In the genomic region with DNA sequence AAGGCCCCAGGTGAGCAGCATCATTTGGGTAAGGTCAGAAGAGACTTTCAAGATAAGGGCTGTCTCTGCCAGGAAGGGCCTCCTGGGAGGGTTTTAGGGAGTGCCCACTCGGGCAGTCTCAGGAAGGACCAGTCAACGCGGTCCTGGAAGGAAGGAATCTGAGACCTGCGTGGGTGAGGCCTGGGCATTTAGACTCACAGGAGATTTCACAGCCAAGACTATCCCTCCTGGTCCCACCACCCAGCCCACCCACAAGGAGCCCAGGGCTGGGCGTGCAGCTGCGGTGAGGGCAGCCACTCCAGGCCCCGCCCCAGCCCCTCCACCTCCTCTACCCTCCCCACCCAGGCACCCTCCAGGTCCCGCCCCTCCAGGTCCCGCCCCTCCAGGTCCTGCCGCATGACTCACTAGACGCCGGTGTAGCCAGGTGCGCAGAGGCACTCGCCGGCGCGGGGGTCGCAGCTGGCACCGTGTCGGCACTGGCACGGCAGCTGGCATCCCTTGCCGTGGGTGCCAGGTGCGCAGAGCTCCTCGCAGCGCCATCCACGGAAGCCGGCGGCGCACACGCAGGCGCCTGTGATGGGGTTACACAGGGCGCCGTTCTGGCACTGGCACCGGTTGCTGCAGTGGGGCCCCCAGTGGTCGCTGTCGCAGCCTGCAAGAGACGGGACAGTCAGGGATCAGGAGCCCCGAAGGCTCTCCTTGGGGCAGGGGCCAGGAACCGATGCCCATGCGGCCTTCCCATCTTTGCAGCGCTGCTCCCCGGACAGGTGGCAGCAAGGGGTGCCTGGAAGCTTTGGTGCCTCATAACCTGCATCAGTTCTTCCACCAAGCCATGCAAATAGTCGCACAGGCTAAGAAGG, we compare ENCODE assay signal across 8 cellular contexts.
DNase-seq lines count a peak whose midpoint lies in the region; ATAC-seq, FAIRE-seq and TF ChIP-seq lines count a peak whose summit lies in the region.

No MANE protein-coding gene starts in this region.

- intact Hi-C loops in esophagus squamous epithelium (cut with DNase I): no loop called here

- H3K36me3 ChIP-seq in iPS DF 6.9 (ENCODE audit: control insufficient read depth, insufficient read depth, low read length): no peaks in the 10 kb centered on the region
- H3K36me3 ChIP-seq in esophagus squamous epithelium: no peaks in the 10 kb centered on the region

- peak; percentile 78 for FAIRE-seq in GM19239 (lab: Jason Lieb, UNC)

- ATAC-seq in HG03097 (IDR thresholded peaks at IDR 0.05; ENCODE audit: low FRiP score, unreplicated experiment): no peak

- no peak overlapping the region for H3K27ac ChIP-seq in iPS DF 6.9 (ENCODE audit: low read length)
- no peak overlapping the region for H3K27ac ChIP-seq in esophagus squamous epithelium

- H3K27me3 ChIP-seq in iPS DF 6.9 (ENCODE audit: control insufficient read depth, insufficient read depth, low read length) (no peaks in the 10 kb centered on the region), esophagus squamous epithelium (peaks cover 0 to 61% (median 8%) of the 10 kb centered on the region in 4 donors)

- no peak for TF ChIP-seq CTCF in esophagus squamous epithelium (IDR thresholded peaks at IDR 0.05)

- H3K9me3 ChIP-seq in iPS DF 6.9 (ENCODE audit: control insufficient read depth, insufficient read depth, low read length): no peaks in the 10 kb centered on the region
- no peaks in the 10 kb centered on the region for H3K9me3 ChIP-seq in esophagus squamous epithelium

- peak; percentile 20 for DNase-seq in AG08396 (ENCODE audit: low spot score)
- peak; percentile 64 for DNase-seq in GM19239 (ENCODE audit: insufficient read length, low spot score)
- DNase-seq in NCI-H526 treated with DMSO at 0.1 percent for 48 hours (lab: John Stamatoyannopoulos, UW): peak; percentile 73
- peak; percentile 65 to 69 for DNase-seq in activated T-cell treated with anti-CD3 and anti-CD28 coated beads, Interleukin-2, amount 50 U/mL, for 48 hours
- DNase-seq in iPS DF 6.9 (ENCODE audit: low read depth, low spot score): peak; percentile 48
- peak; percentile 44 for DNase-seq in stimulated activated CD4-positive, alpha-beta T cell treated with anti-CD3 and anti-CD28 coated beads, Interleukin-1b, Interleukin-23, amount 100 ng/mL, for 48 hours
- no peak for DNase-seq in esophagus squamous epithelium (lab: John Stamatoyannopoulos, UW)

- H3K4me3 ChIP-seq in iPS DF 6.9 (ENCODE audit: low read length) (peak overlapping the region; percentile 63; the same call in 1 of the 2 replicates), esophagus squamous epithelium (peak overlapping the region in 2 of 4 donors; percentile 18 to 55)

- no CpG with 5 or more reads among the region's 43 CpGs for WGBS in iPS DF 6.9 (ENCODE audit: insufficient coverage, insufficient read length)
- WGBS in esophagus squamous epithelium, 2 donors: 8 to 20% methylated on average over 1 to 16 of the region's 43 CpGs

- TF ChIP-seq POLR2A in esophagus squamous epithelium (IDR thresholded peaks at IDR 0.05): no peak

- H3K4me1 ChIP-seq in iPS DF 6.9 (ENCODE audit: control insufficient read depth, insufficient read depth, low read length) (peaks cover 3% of the 10 kb centered on the region; the same call in 1 of the 2 replicates), esophagus squamous epithelium (peaks cover 7 to 12% (median 7%) of the 10 kb centered on the region in 3 donors)
